Comparison of ENCODE assay signal across 15 cellular contexts in the genomic region with DNA sequence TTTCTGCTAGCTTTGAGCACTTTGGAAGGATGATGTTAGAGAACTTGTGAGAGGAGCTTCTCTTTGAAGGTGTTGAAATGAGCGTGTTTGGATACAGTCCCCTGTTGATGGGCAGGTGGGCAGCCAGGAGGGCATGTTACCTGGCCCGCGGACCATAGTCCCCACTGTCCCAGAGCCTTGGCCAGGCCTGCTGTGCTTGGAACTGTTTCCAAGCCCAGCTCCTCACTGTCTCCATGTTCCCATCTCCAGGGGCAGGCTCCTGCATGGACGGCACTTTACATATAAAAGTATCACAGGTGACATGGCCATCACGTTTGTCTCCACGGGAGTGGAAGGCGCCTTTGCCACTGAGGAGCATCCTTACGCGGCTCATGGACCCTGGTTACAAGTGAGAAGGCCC.
"Had no signal": no experiment of that assay in that cellular context is flagged by ENCODE, and none has a peak within 500 bp of the region (broad histone marks: within the 10 kb centered on the region; RNA-seq: fewer than 3 reads in every experiment).

No MANE protein-coding gene starts in this region.

- H3K4me3 ChIP-seq: body of pancreas, lung, SK-N-MC, smooth muscle cell had no signal

- H3K4me2 ChIP-seq: smooth muscle cell had no signal

- H3K27ac ChIP-seq: body of pancreas, SK-N-MC had no signal

- H3K9me3 ChIP-seq: body of pancreas had no signal

- DNase-seq: activated CD4-positive, alpha-beta T cell treated with anti-CD3 and anti-CD28 coated beads for 1 hour; activated CD4-positive, alpha-beta T cell treated with anti-CD3 and anti-CD28 coated beads, Interleukin-2, amount 50 U/mL, for 48 hours; activated gamma-delta T cell treated with Interleukin-2 at 50 U/mL for 16 hours; activated T-cell treated with anti-CD3 and anti-CD28 coated beads, Interleukin-2, amount 50 U/mL, for 4 hours; amniotic stem cell; body of pancreas; effector CD8-positive, alpha-beta T cell; foreskin melanocyte; head of caudate nucleus; left cardiac atrium; midbrain; T1000 had no signal

- H3K27me3 ChIP-seq: body of pancreas had no signal

- ATAC-seq: activated T-cell treated with anti-CD3 and anti-CD28 coated beads, Interleukin-2, amount 50 U/mL, for 4 hours; body of pancreas; left cardiac atrium had no signal
